8 cellular contexts compared by ENCODE assay signal in the genomic region with DNA sequence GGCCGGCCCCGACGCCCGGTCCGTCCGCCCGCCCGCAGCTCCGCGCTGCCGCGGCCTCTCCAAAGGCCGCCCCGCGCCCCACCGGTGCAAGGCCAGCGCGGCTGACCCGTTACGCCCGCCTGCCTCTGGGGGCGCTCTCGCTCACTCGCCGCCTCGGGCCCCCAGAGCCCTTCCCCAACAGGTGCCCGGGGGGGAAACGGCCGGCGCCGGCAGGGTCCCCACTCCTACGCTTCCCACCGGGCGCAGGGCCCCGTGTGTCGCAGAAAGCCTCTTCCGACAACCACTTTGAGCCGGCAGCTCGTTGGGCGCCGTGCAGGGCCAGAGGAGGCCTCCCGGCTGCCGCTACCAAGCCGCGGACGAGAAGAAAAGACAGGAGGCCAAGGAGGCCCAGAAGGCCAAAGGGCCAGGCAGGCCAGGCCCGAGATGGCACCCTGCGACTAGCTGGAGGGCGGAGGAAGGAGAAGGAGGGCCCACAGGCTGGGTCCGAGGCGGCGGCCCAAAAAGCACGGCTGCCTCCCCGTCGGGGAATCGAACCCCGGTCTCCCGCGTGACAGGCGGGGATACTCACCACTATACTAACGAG.
DNase-seq lines count a peak whose midpoint lies in the region; ATAC-seq and TF ChIP-seq lines count a peak whose summit lies in the region.

No MANE protein-coding gene starts in this region.

- H3K27ac ChIP-seq in ectodermal cell (ENCODE audit: insufficient read depth, low read depth, low read length, poor library complexity, severe bottlenecking) (no peak overlapping the region), mesodermal cell (ENCODE audit: low read depth, low read length, severe bottlenecking) (no peak overlapping the region)

- H3K4me1 Mint-ChIP-seq in Caco-2 (ENCODE audit: low read depth, unreplicated experiment) (no peaks in the 10 kb centered on the region), activated B cell treated with CpG ODN at 0.5 μM for 24 hours (peaks cover 15% of the 10 kb centered on the region)
- peaks cover 21% of the 10 kb centered on the region for H3K4me1 Mint-ChIP-seq in stimulated activated naive CD8-positive, alpha-beta T cell treated with anti-CD3 and anti-CD28 coated beads, Interleukin-15, Interleukin-2, amounts not matched to agents 100 ng/mL and 50 ng/mL, for 24 hours (ENCODE audit: low read depth)

- no TSS peak for BruUV-seq in Caco-2 (replicated peaks; lab: Mats Ljungman, UMichigan)

- H3K9me3 ChIP-seq in Caco-2: no peaks in the 10 kb centered on the region
- no peaks in the 10 kb centered on the region for H3K9me3 ChIP-seq in ectodermal cell (ENCODE audit: control insufficient read depth, low read length)
- no peaks in the 10 kb centered on the region for H3K9me3 ChIP-seq in mesodermal cell (ENCODE audit: control insufficient read depth, low read length)

- POLR2A ChIA-PET in Caco-2 (lab: Charles Lee): no interaction called here
- POLR2A ChIA-PET in activated B cell treated with CpG ODN at 0.5 μM for 24 hours (lab: Charles Lee): interaction anchor here (1.1 to 1.5 kb wide), 5 partner anchors 12 to 319 kb away, joined by 3 to 8 read pairs (median 4); no protein-coding TSS in a partner anchor

- H3K27me3 Mint-ChIP-seq in Caco-2 (ENCODE audit: insufficient read depth, unreplicated experiment) (peaks cover 3% of the 10 kb centered on the region), activated B cell treated with CpG ODN at 0.5 μM for 24 hours (peaks cover 18% of the 10 kb centered on the region)
- H3K27me3 Mint-ChIP-seq in stimulated activated naive CD8-positive, alpha-beta T cell treated with anti-CD3 and anti-CD28 coated beads, Interleukin-15, Interleukin-2, amounts not matched to agents 100 ng/mL and 50 ng/mL, for 24 hours: peaks cover 44% of the 10 kb centered on the region

- H3K36me3 Mint-ChIP-seq in Caco-2 (ENCODE audit: insufficient read depth, unreplicated experiment) (peaks cover 27% of the 10 kb centered on the region), activated B cell treated with CpG ODN at 0.5 μM for 24 hours (ENCODE audit: low read depth) (no peaks in the 10 kb centered on the region)
- no peaks in the 10 kb centered on the region for H3K36me3 Mint-ChIP-seq in stimulated activated naive CD8-positive, alpha-beta T cell treated with anti-CD3 and anti-CD28 coated beads, Interleukin-15, Interleukin-2, amounts not matched to agents 100 ng/mL and 50 ng/mL, for 24 hours (ENCODE audit: low read depth)

- H3K4me3 Mint-ChIP-seq in Caco-2 (ENCODE audit: unreplicated experiment) (peak overlapping the region; percentile 89), activated B cell treated with CpG ODN at 0.5 μM for 24 hours (peak overlapping the region; percentile 88)
- peak overlapping the region; percentile 87 for H3K4me3 Mint-ChIP-seq in stimulated activated naive CD8-positive, alpha-beta T cell treated with anti-CD3 and anti-CD28 coated beads, Interleukin-15, Interleukin-2, amounts not matched to agents 100 ng/mL and 50 ng/mL, for 24 hours

- no peaks in the 10 kb centered on the region for H3K36me3 ChIP-seq in Caco-2 (ENCODE audit: control insufficient read depth, insufficient read depth, low read length)
- H3K36me3 ChIP-seq in ectodermal cell (ENCODE audit: control insufficient read depth, insufficient read depth, low read length): no peaks in the 10 kb centered on the region
- H3K36me3 ChIP-seq in mesodermal cell (ENCODE audit: control insufficient read depth, insufficient read depth, low read length): no peaks in the 10 kb centered on the region

- CTCF ChIA-PET in Caco-2 (lab: Charles Lee): interaction anchor here (0.9 to 1.2 kb wide), 3 partner anchors 11 to 238 kb away, joined by 3 to 4 read pairs (median 3); a partner anchor contains a TSS
- CTCF ChIA-PET in activated B cell treated with CpG ODN at 0.5 μM for 24 hours (lab: Charles Lee): interaction anchor here (1.0 to 1.2 kb wide), 2 partner anchors 40 to 298 kb away, joined by 4 to 6 read pairs; no protein-coding TSS in a partner anchor

- TF ChIP-seq CTCF in Caco-2 (IDR thresholded peaks at IDR 0.05; ENCODE audit: insufficient read depth in 1 of 2, low read depth in 1 of 2, low read length in 1 of 2, severe bottlenecking in 1 of 2, unreplicated experiment in 1 of 2) (peak; percentile 31 to 54), activated B cell treated with CpG ODN at 0.5 μM for 24 hours (IDR thresholded peaks at IDR 0.05) (no peak)

- ATAC-seq in HG02970 (IDR thresholded peaks at IDR 0.05; ENCODE audit: low FRiP score, unreplicated experiment) (peak; percentile 35), activated B cell treated with CpG ODN at 0.5 μM for 24 hours (ENCODE audit: low read depth) (peak; percentile 59), HG03565 (IDR thresholded peaks at IDR 0.05; ENCODE audit: unreplicated experiment) (no peak)

- DNase-seq in Caco-2: peak; percentile 68 to 78
- DNase-seq in activated B cell treated with CpG ODN at 0.5 μM for 24 hours: peak; percentile 78
- no peak for DNase-seq in SIG-M5 (lab: John Stamatoyannopoulos, UW)

- H3K9me3 Mint-ChIP-seq in Caco-2 (ENCODE audit: unreplicated experiment) (no peaks in the 10 kb centered on the region), activated B cell treated with CpG ODN at 0.5 μM for 24 hours (peaks cover 2% of the 10 kb centered on the region)
- no peaks in the 10 kb centered on the region for H3K9me3 Mint-ChIP-seq in stimulated activated naive CD8-positive, alpha-beta T cell treated with anti-CD3 and anti-CD28 coated beads, Interleukin-15, Interleukin-2, amounts not matched to agents 100 ng/mL and 50 ng/mL, for 24 hours

- H3K27ac Mint-ChIP-seq in Caco-2 (ENCODE audit: unreplicated experiment) (peak overlapping the region; percentile 89), activated B cell treated with CpG ODN at 0.5 μM for 24 hours (peak overlapping the region; percentile 78)
- H3K27ac Mint-ChIP-seq in stimulated activated naive CD8-positive, alpha-beta T cell treated with anti-CD3 and anti-CD28 coated beads, Interleukin-15, Interleukin-2, amounts not matched to agents 100 ng/mL and 50 ng/mL, for 24 hours: peak overlapping the region; percentile 92

- H3K4me3 ChIP-seq in Caco-2 (ENCODE audit: low read depth, low read length) (peak overlapping the region; percentile 73), ectodermal cell (ENCODE audit: insufficient read depth, low read depth, low read length) (peak overlapping the region; percentile 83), mesodermal cell (ENCODE audit: extremely low read depth, insufficient read depth, low read length, poor library complexity, severe bottlenecking) (peak overlapping the region; percentile 52)

- no peaks in the 10 kb centered on the region for H3K4me1 ChIP-seq in Caco-2
- H3K4me1 ChIP-seq in ectodermal cell (ENCODE audit: control insufficient read depth, insufficient read depth, low read length): peaks cover 6% of the 10 kb centered on the region
- no peaks in the 10 kb centered on the region for H3K4me1 ChIP-seq in mesodermal cell (ENCODE audit: control insufficient read depth, insufficient read depth, low read length, poor library complexity, severe bottlenecking)

- 0 to 1% methylated on average over 49 of the region's 61 CpGs for WGBS in ectodermal cell, 2 experiments
- 1% methylated on average over 20 to 49 of the region's 61 CpGs for WGBS in mesodermal cell (ENCODE audit: insufficient coverage in 2 of 2), 2 experiments

- intact Hi-C loops in Caco-2 (cut with micrococcal nuclease; ENCODE audit: unreplicated experiment) (loop anchor here (10.0 kb wide), 1 partner anchor 46 kb away; no protein-coding TSS in a partner anchor), activated B cell treated with CpG ODN at 0.5 μM for 24 hours (cut with micrococcal nuclease) (no loop called here)

- H3K27me3 ChIP-seq in Caco-2 (replicated peaks; ENCODE audit: control insufficient read depth, insufficient read depth, low read length): no peaks in the 10 kb centered on the region
- H3K27me3 ChIP-seq in ectodermal cell (ENCODE audit: control insufficient read depth, insufficient read depth, low read length, poor library complexity, severe bottlenecking): peaks cover 70% of the 10 kb centered on the region
